ENCODE assay signal across 1 cellular context in the genomic region with DNA sequence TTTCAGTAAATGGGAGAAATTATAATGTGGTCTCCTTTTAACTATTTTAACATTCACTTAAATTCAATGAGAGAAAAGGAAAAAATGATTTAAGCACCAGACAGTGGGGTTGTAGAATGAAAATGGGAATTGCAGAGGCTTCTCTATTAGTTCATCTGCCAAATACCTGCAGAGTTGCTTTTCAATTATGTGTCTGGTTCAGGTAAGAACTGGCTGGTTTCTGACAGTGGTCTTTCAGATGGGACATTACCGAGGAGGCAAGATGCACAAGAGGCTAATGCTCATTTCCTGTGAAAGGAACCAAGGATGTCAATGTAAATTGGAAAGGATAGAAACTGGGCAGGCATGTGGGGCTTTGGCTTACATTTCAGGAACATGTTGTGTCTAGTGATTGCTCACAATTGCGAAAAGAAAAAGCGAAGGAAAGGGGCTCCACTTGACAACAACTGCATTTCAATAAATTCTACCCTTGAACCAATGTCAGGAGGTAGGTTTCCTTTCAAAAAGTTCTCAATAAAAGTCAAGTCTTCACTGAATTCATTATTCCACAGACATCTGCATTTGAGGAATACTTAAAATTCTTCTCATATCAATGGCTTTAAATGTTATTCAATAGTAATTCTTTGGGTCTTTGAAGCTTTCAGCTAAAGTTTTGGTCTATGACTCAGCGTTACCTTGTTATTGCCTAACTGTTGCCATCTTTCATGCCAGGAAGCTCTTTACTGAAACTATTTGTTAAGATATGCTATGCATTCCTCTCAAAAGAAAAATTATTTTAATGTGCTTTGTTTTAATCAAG.
A peak's percentile ranks its signal among the peaks of the same experiment; 100 is the strongest.
TF ChIP-seq lines count a peak whose summit lies in the region.

No MANE protein-coding gene starts in this region.

TF ChIP-seq in K562, 482 proteins besides CTCF, POLR2A, EP300 and RAD21 (continued from another document and continues in another):
- TF ChIP-seq HDGF (IDR thresholded peaks at IDR 0.05) (no peak), BACH1 (tag; IDR thresholded peaks at IDR 0.05) (peak; percentile 82; the same call in 1 of the 2 replicates), CBFB (CRISPR knock-in tag; IDR thresholded peaks at IDR 0.05) (no peak), HOXB6 (CRISPR knock-in tag; IDR thresholded peaks at IDR 0.05; ENCODE audit: borderline replicate concordance) (no peak), GABPB1 (CRISPR knock-in tag; IDR thresholded peaks at IDR 0.05) (no peak), HMG20A (CRISPR knock-in tag; conservative IDR thresholded peaks at IDR 0.05) (no peak), POLR2B (IDR thresholded peaks at IDR 0.05; ENCODE audit: low read depth, partially characterized antibody) (no peak), CTBP1 (IDR thresholded peaks at IDR 0.05; ENCODE audit: borderline replicate concordance) (no peak), MBD2 (IDR thresholded peaks at IDR 0.05; ENCODE audit: borderline replicate concordance, low read depth) (no peak), ILF3 (IDR thresholded peaks at IDR 0.05; ENCODE audit: borderline replicate concordance) (no peak), CHCHD3 (CRISPR knock-in tag; IDR thresholded peaks at IDR 0.05) (no peak), ZNF583 (CRISPR knock-in tag; IDR thresholded peaks at IDR 0.05) (peak; percentile 15), GTF2F1 (IDR thresholded peaks at IDR 0.05; ENCODE audit: low read depth, low read length) (no peak), ZNF12 (CRISPR knock-in tag; IDR thresholded peaks at IDR 0.05) (no peak), RBM17 (IDR thresholded peaks at IDR 0.05; ENCODE audit: borderline replicate concordance, low read depth, low read length) (no peak), ZNF124 (CRISPR knock-in tag; IDR thresholded peaks at IDR 0.05) (no peak), NEUROD1 (IDR thresholded peaks at IDR 0.05; ENCODE audit: borderline replicate concordance, low read depth, low read length, partially characterized antibody) (no peak), ZNF444 (CRISPR knock-in tag; IDR thresholded peaks at IDR 0.05) (no peak), SUPT5H (IDR thresholded peaks at IDR 0.05) (no peak), DDX20 (tag; IDR thresholded peaks at IDR 0.05; ENCODE audit: low read depth) (peak; percentile 57), SMARCC2 (IDR thresholded peaks at IDR 0.05; ENCODE audit: low read depth) (no peak), POLR3G (IDR thresholded peaks at IDR 0.05; ENCODE audit: extremely low read depth, insufficient read length, insufficient replicate concordance) (no peak), PPARD (CRISPR knock-in tag; IDR thresholded peaks at IDR 0.05) (no peak), TBP (optimal IDR thresholded peaks at IDR 0.05; ENCODE audit: low read depth, low read length) (no peak), ZNF507 (tag; conservative IDR thresholded peaks at IDR 0.05) (0 out of 2 replicates have a peak, but pooled peaks have one; percentile 32), MTA1 (IDR thresholded peaks at IDR 0.05; ENCODE audit: borderline replicate concordance) (no peak)
- TF ChIP-seq, protein P1, sequence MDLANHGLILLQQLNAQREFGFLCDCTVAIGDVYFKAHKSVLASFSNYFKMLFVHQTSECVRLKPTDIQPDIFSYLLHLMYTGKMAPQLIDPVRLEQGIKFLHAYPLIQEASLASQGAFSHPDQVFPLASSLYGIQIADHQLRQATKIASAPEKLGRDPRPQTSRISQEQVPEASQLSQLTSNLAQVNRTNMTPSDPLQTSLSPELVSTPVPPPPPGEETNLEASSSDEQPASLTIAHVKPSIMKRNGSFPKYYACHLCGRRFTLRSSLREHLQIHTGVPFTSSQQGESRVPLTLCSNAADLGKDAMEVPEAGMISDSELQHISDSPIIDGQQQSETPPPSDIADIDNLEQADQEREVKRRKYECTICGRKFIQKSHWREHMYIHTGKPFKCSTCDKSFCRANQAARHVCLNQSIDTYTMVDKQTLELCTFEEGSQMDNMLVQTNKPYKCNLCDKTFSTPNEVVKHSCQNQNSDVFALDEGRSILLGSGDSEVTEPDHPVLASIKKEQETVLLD (IDR thresholded peaks at IDR 0.05): no peak
- TF ChIP-seq, protein P2, sequence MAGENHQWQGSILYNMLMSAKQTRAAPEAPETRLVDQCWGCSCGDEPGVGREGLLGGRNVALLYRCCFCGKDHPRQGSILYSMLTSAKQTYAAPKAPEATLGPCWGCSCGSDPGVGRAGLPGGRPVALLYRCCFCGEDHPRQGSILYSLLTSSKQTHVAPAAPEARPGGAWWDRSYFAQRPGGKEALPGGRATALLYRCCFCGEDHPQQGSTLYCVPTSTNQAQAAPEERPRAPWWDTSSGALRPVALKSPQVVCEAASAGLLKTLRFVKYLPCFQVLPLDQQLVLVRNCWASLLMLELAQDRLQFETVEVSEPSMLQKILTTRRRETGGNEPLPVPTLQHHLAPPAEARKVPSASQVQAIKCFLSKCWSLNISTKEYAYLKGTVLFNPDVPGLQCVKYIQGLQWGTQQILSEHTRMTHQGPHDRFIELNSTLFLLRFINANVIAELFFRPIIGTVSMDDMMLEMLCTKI (IDR thresholded peaks at IDR 0.05; ENCODE audit: partially characterized antibody): no peak
- TF ChIP-seq, protein P3, sequence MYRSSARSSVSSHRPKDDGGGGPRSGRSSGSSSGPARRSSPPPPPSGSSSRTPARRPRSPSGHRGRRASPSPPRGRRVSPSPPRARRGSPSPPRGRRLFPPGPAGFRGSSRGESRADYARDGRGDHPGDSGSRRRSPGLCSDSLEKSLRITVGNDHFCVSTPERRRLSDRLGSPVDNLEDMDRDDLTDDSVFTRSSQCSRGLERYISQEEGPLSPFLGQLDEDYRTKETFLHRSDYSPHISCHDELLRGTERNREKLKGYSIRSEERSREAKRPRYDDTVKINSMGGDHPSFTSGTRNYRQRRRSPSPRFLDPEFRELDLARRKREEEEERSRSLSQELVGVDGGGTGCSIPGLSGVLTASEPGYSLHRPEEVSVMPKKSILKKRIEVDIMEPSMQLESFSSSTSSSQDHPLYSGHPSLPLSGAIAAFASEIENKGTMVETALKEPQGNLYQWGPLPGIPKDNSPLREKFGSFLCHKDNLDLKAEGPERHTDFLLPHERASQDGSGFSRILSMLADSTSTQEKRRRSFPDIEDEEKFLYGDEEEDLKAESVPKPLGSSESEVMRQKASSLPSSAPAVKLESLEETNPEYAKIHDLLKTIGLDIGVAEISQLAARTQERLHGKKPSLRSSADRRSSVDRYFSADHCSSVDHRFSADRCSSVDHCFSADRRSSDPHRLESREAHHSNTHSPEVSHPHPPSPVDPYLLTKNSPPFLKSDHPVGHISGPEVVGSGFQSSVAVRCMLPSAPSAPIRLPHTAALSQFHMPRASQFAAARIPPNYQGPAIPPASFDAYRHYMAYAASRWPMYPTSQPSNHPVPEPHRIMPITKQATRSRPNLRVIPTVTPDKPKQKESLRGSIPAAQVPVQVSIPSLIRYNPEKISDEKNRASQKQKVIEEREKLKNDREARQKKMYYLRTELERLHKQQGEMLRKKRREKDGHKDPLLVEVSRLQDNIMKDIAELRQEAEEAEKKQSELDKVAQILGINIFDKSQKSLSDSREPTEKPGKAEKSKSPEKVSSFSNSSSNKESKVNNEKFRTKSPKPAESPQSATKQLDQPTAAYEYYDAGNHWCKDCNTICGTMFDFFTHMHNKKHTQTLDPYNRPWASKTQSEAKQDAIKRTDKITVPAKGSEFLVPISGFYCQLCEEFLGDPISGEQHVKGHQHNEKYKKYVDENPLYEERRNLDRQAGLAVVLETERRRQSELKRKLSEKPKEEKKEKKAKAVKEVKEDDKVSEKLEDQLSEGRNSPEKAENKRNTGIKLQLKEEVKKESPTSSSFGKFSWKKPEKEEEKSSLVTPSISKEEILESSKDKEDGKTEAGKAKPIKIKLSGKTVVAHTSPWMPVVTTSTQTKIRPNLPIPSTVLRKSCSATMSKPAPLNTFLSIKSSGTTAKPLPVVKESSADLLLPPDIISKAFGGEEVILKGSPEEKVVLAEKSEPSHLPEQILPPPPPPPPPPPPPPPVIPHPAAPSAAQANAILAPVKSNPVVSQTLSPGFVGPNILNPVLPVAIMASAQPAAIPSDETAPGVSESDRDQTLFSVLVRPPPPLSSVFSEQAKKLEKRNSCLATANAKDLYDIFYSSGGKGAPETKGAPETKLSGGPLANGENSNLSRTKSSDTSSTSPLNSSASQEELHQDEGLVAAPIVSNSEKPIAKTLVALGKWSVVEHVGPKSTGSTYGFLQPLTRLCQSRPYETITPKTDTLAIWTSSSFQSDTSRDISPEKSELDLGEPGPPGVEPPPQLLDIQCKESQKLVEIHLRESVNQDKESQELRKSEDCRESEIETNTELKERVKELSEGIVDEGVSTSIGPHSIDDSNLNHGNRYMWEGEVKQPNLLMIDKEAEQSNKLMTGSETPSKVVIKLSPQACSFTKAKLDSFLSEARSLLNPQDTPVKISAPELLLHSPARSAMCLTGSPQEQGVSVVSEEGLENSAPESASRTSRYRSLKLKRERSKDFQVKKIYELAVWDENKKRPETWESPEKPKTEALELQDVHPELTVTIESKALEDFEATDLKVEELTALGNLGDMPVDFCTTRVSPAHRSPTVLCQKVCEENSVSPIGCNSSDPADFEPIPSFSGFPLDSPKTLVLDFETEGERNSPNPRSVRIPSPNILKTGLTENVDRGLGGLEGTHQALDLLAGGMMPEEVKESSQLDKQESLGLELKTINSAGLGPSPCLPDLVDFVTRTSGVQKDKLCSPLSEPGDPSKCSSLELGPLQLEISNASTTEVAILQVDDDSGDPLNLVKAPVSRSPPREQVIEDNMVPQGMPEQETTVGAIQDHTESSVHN (IDR thresholded peaks at IDR 0.05; ENCODE audit: borderline replicate concordance in 1 of 2, low read depth in 1 of 2): no peak
- TF ChIP-seq, protein P4, sequence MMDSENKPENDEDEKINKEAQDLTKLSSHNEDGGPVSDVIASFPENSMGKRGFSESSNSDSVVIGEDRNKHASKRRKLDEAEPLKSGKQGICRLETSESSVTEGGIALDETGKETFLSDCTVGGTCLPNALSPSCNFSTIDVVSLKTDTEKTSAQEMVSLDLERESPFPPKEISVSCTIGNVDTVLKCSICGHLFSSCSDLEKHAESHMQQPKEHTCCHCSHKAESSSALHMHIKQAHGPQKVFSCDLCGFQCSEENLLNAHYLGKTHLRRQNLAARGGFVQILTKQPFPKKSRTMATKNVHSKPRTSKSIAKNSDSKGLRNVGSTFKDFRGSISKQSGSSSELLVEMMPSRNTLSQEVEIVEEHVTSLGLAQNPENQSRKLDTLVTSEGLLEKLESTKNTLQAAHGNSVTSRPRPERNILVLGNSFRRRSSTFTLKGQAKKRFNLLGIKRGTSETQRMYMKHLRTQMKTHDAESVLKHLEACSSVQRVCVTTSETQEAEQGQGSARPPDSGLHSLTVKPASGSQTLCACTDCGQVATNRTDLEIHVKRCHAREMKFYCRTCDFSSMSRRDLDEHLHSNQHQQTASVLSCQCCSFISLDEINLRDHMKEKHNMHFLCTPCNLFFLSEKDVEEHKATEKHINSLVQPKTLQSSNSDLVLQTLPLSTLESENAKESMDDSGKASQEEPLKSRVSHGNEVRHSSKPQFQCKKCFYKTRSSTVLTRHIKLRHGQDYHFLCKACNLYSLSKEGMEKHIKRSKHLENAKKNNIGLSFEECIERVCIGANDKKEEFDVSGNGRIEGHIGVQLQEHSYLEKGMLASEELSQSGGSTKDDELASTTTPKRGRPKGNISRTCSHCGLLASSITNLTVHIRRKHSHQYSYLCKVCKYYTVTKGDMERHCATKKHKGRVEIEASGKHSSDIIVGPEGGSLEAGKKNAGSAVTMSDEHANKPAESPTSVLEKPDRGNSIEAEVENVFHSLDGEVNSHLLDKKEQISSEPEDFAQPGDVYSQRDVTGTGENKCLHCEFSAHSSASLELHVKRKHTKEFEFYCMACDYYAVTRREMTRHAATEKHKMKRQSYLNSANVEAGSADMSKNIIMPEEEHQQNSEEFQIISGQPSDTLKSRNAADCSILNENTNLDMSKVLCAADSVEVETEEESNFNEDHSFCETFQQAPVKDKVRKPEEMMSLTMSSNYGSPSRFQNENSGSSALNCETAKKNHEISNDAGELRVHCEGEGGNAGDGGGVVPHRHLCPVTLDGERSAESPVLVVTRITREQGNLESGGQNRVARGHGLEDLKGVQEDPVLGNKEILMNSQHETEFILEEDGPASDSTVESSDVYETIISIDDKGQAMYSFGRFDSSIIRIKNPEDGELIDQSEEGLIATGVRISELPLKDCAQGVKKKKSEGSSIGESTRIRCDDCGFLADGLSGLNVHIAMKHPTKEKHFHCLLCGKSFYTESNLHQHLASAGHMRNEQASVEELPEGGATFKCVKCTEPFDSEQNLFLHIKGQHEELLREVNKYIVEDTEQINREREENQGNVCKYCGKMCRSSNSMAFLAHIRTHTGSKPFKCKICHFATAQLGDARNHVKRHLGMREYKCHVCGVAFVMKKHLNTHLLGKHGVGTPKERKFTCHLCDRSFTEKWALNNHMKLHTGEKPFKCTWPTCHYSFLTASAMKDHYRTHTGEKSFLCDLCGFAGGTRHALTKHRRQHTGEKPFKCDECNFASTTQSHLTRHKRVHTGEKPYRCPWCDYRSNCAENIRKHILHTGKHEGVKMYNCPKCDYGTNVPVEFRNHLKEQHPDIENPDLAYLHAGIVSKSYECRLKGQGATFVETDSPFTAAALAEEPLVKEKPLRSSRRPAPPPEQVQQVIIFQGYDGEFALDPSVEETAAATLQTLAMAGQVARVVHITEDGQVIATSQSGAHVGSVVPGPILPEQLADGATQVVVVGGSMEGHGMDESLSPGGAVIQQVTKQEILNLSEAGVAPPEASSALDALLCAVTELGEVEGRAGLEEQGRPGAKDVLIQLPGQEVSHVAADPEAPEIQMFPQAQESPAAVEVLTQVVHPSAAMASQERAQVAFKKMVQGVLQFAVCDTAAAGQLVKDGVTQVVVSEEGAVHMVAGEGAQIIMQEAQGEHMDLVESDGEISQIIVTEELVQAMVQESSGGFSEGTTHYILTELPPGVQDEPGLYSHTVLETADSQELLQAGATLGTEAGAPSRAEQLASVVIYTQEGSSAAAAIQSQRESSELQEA (IDR thresholded peaks at IDR 0.05; ENCODE audit: low read depth): no peak
- TF ChIP-seq, protein P5, sequence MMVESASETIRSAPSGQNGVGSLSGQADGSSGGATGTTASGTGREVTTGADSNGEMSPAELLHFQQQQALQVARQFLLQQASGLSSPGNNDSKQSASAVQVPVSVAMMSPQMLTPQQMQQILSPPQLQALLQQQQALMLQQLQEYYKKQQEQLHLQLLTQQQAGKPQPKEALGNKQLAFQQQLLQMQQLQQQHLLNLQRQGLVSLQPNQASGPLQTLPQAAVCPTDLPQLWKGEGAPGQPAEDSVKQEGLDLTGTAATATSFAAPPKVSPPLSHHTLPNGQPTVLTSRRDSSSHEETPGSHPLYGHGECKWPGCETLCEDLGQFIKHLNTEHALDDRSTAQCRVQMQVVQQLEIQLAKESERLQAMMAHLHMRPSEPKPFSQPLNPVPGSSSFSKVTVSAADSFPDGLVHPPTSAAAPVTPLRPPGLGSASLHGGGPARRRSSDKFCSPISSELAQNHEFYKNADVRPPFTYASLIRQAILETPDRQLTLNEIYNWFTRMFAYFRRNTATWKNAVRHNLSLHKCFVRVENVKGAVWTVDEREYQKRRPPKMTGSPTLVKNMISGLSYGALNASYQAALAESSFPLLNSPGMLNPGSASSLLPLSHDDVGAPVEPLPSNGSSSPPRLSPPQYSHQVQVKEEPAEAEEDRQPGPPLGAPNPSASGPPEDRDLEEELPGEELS (CRISPR knock-in tag; IDR thresholded peaks at IDR 0.05; ENCODE audit: borderline replicate concordance): no peak
- TF ChIP-seq, protein P6, sequence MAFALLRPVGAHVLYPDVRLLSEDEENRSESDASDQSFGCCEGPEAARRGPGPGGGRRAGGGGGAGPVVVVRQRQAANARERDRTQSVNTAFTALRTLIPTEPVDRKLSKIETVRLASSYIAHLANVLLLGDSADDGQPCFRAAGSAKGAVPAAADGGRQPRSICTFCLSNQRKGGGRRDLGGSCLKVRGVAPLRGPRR (CRISPR knock-in tag; IDR thresholded peaks at IDR 0.05): no peak
- TF ChIP-seq, protein P7, sequence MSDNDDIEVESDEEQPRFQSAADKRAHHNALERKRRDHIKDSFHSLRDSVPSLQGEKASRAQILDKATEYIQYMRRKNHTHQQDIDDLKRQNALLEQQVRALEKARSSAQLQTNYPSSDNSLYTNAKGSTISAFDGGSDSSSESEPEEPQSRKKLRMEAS (CRISPR knock-in tag; IDR thresholded peaks at IDR 0.05): no peak
